8 cellular contexts compared by ENCODE assay signal in the genomic region with DNA sequence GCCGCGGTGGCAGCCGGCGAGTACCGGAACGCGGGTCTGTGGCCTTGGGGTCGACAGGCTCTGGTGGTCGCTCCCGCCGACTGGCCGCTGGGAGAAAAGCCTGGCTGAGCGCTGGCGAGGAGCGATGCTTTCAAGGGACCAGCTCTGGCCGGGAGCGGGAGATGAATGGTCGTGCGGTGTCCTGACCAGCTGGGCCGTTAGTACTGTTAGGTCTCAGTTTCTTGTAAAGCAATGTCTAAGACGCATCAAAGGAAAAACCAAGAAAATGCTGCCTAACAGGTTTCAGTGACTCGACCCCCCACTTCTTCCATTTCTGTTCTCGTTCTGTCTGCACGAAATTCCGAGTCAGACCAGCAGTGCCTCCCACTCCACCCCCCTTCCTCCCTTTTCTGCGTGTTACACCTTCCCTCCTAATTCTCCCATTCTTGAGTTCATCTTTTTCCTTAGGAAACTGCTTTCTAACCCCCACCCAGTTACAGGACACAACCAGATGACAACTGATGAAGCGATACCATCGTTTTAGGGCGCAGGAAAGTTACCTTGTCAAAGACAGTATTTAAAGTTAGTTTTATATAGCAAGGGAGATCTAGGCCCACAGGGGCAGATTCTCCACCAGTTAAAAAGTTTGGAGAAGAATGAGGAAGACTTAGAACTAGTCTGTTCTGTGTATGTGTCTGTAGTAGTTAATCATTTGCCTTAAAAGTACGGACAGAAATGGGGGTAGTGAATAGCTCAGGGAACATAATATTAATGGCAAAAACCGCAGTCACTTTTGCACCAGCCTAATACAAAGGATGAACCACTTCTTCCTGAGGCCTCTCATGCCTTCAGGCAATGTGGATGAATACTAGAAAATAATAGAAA. TPM values are rescaled to one million over a fixed set of nuclear protein-coding genes. Genes with fewer than 3 reads are reported as not detected.
A peak's percentile ranks its signal among the peaks of the same experiment; 100 is the strongest.
DNase-seq lines count a peak whose midpoint lies in the region; ATAC-seq and TF ChIP-seq lines count a peak whose summit lies in the region.

No MANE protein-coding gene starts in this region.

- WGBS in right cardiac atrium, result 2% methylated on average over 31 of the region's 31 CpGs

- no peaks in the 10 kb centered on the region for H3K9me3 Mint-ChIP-seq in activated naive CD8-positive, alpha-beta T cell (ENCODE audit: low read depth)

- intact Hi-C loops in right cardiac atrium (cut with DNase I), result loop anchor here in 2 of 4 donors (5.0 kb wide), 1 partner anchor 213 kb away; a partner anchor contains a TSS

- peak overlapping the region; percentile 95 for H3K27ac Mint-ChIP-seq in activated naive CD8-positive, alpha-beta T cell

- H3K27me3 ChIP-seq in HL-60 (ENCODE audit: insufficient read depth, poor library complexity, severe bottlenecking), result no peaks in the 10 kb centered on the region
- no peaks in the 10 kb centered on the region for H3K27me3 ChIP-seq in right cardiac atrium (ENCODE audit: control insufficient read depth, insufficient read depth)
- no peaks in the 10 kb centered on the region for H3K27me3 ChIP-seq in rectal smooth muscle tissue (ENCODE audit: control insufficient read depth, insufficient read depth, low read length)

- H3K27ac ChIP-seq in HL-60 (replicated peaks) (peak overlapping the region; percentile 98), right cardiac atrium (ENCODE audit: low read length) (peak overlapping the region; percentile 95), rectal smooth muscle tissue (ENCODE audit: low read depth, low read length) (peak overlapping the region; percentile 93)

- H3K4me1 Mint-ChIP-seq in activated naive CD8-positive, alpha-beta T cell (ENCODE audit: low read depth), result peaks cover 20% of the 10 kb centered on the region

- H3K4me3 ChIP-seq in AG09309 (ENCODE audit: control insufficient read depth, low read depth, low read length), result peak overlapping the region; percentile 91
- peak overlapping the region; percentile 91 for H3K4me3 ChIP-seq in HL-60 (replicated peaks; ENCODE audit: insufficient read depth, low read length)
- peak overlapping the region; percentile 91 for H3K4me3 ChIP-seq in right cardiac atrium (ENCODE audit: low read length)
- peak overlapping the region; percentile 74 for H3K4me3 ChIP-seq in rectal smooth muscle tissue (ENCODE audit: low read length)

- H3K9me3 ChIP-seq in right cardiac atrium (ENCODE audit: control insufficient read depth, low read length), result no peaks in the 10 kb centered on the region

- H3K27me3 Mint-ChIP-seq in activated naive CD8-positive, alpha-beta T cell, result no peaks in the 10 kb centered on the region

- H3K36me3 Mint-ChIP-seq in activated naive CD8-positive, alpha-beta T cell, result peaks cover 2% of the 10 kb centered on the region

- H3K9ac ChIP-seq in rectal smooth muscle tissue (ENCODE audit: low read length), result peak overlapping the region; percentile 93

- DNase-seq in AG09309 (ENCODE audit: low read depth) (no peak), HL-60 (ENCODE audit: low read depth in 1 of 2, low spot score in 1 of 2) (peak in 1 of 2 experiments; percentile 21), right cardiac atrium (no peak), UCSD-AML1 (lab: John Stamatoyannopoulos, UW; ENCODE audit: unreplicated experiment) (no peak)
- no peak for DNase-seq in effector CD8-positive, alpha-beta T cell (lab: John Stamatoyannopoulos, UW)

- peak overlapping the region; percentile 99 for H3K4me3 Mint-ChIP-seq in activated naive CD8-positive, alpha-beta T cell

- H3K4me1 ChIP-seq in right cardiac atrium (ENCODE audit: control insufficient read depth, insufficient read depth, low read length) (no peaks in the 10 kb centered on the region), rectal smooth muscle tissue (ENCODE audit: control insufficient read depth, insufficient read depth, low read length) (peaks cover 14% of the 10 kb centered on the region)

- peak; percentile 15 for ATAC-seq in GM19035 (IDR thresholded peaks at IDR 0.05; ENCODE audit: unreplicated experiment)
- peak; percentile 11 to 24 for ATAC-seq in right cardiac atrium

- H3K36me3 ChIP-seq in rectal smooth muscle tissue (ENCODE audit: control insufficient read depth, insufficient read depth, low read length), result peaks cover 2% of the 10 kb centered on the region

- TF ChIP-seq CTCF in AG09309 (IDR thresholded peaks at IDR 0.05; ENCODE audit: control insufficient read depth, insufficient read depth, low read depth, low read length, missing control alignments) (no peak), HL-60 (IDR thresholded peaks at IDR 0.05; ENCODE audit: insufficient read depth, low read length) (no peak)

RNA-seq across cellular contexts. Expression of a gene that starts 1.0 kb away (rescaled TPM):
- total RNA-seq in right cardiac atrium, result 10 to 100 TPM; 35.1 to 38.6 (median 37.8) TPM
- polyA plus RNA-seq in right cardiac atrium, result 8.6 TPM
